Comparison of ENCODE assay signal across 18 cellular contexts in genomic region chr17:43319293-43320124, GRCh38.
A peak's percentile ranks its signal among the peaks of the same experiment; 100 is the strongest.
DNase-seq lines count a peak whose midpoint lies in the region; ATAC-seq and TF ChIP-seq lines count a peak whose summit lies in the region.
"Had no signal": no experiment of that assay in that cellular context is flagged by ENCODE, and none has a peak within 500 bp of the region (broad histone marks: within the 10 kb centered on the region; RNA-seq: fewer than 3 reads in every experiment).

No MANE protein-coding gene starts in this region.

- POLR2A ChIA-PET in OCI-LY7 (lab: Charles Lee), result interaction anchor here (0.6 to 0.7 kb wide), 3 partner anchors 10 to 101 kb away, joined by 3 to 4 read pairs (median 3); no protein-coding TSS in a partner anchor

- H3K9me2 ChIP-seq in OCI-LY7 (ENCODE audit: insufficient read depth, low read length), result no peaks in the 10 kb centered on the region

- H3K4me3 ChIP-seq in DND-41 (ENCODE audit: low read depth in 1 of 2, low read length in 2 of 2) (no peak overlapping the region), OCI-LY7 (ENCODE audit: low read depth, low read length, poor library complexity, severe bottlenecking) (no peak overlapping the region), neuronal stem cell (ENCODE audit: low read length in 2 of 2) (no peak overlapping the region)

- TF ChIP-seq CTCF in DND-41 (IDR thresholded peaks at IDR 0.05; ENCODE audit: borderline replicate concordance, extremely low read depth, low read length, poor library complexity, severe bottlenecking) (no peak), OCI-LY7 (conservative IDR thresholded peaks at IDR 0.05; ENCODE audit: low read length) (no peak)

- H2AFZ ChIP-seq in DND-41 (ENCODE audit: low read depth, low read length), result no peak overlapping the region
- no peak overlapping the region for H2AFZ ChIP-seq in OCI-LY7 (ENCODE audit: low read length)
- H2AFZ ChIP-seq in neuronal stem cell (ENCODE audit: low read length), result no peak overlapping the region

- H3K36me3 ChIP-seq in DND-41 (ENCODE audit: insufficient read depth, low read length) (peaks cover 6% of the 10 kb centered on the region), OCI-LY7 (ENCODE audit: insufficient read depth, low read length) (no peaks in the 10 kb centered on the region), neuronal stem cell (replicated peaks in 1 of 2; ENCODE audit: control insufficient read depth in 2 of 2, insufficient read depth in 2 of 2, low read length in 2 of 2) (no peaks in the 10 kb centered on the region)

- H3K9me3 Mint-ChIP-seq in activated CD4-positive, alpha-beta T cell treated with anti-CD3 and anti-CD28 coated beads, Interleukin-2, amount 10 ng/mL, durations not matched to agents 24 days and 14 days, result no peaks in the 10 kb centered on the region

- intact Hi-C loops in activated CD4-positive, alpha-beta T cell treated with anti-CD3 and anti-CD28 coated beads, Interleukin-2, amount 10 ng/mL, durations not matched to agents 24 days and 14 days (cut with micrococcal nuclease), result loop anchor here (10.0 kb wide), 2 partner anchors 295 to 485 kb away; partner anchors contain the start of genes PSME3, RND2 and VAT1
- intact Hi-C loops in OCI-LY7 (cut with micrococcal nuclease; ENCODE audit: unreplicated experiment), result no loop called here

- no peak overlapping the region for H2AK5ac ChIP-seq in neuronal stem cell (ENCODE audit: low read depth, low read length)

- H3K27ac ChIP-seq in DND-41 (ENCODE audit: low read length), result no peak overlapping the region
- H3K27ac ChIP-seq in OCI-LY7 (ENCODE audit: low read depth, low read length, poor library complexity, severe bottlenecking), result no peak overlapping the region
- no peak overlapping the region for H3K27ac ChIP-seq in neuronal stem cell (replicated peaks; ENCODE audit: low read length)
- H3K27ac ChIP-seq: 22Rv1 had no signal

- H3K4me3 Mint-ChIP-seq in activated CD4-positive, alpha-beta T cell treated with anti-CD3 and anti-CD28 coated beads, Interleukin-2, amount 10 ng/mL, durations not matched to agents 24 days and 14 days, result no peak overlapping the region
- H3K4me3 Mint-ChIP-seq: B cell; CD4-positive, CD25-positive, alpha-beta regulatory T cell had no signal

- no peaks in the 10 kb centered on the region for H3K27me3 Mint-ChIP-seq in activated CD4-positive, alpha-beta T cell treated with anti-CD3 and anti-CD28 coated beads, Interleukin-2, amount 10 ng/mL, durations not matched to agents 24 days and 14 days
- H3K27me3 Mint-ChIP-seq: B cell; CD4-positive, CD25-positive, alpha-beta regulatory T cell; CD8-positive, alpha-beta memory T cell had no signal

- no peak overlapping the region for H3K18ac ChIP-seq in neuronal stem cell (ENCODE audit: low read length)

- H2BK12ac ChIP-seq in neuronal stem cell (ENCODE audit: low read length), result no peak overlapping the region

- peak overlapping the region; percentile 81 for H2BK120ac ChIP-seq in neuronal stem cell (ENCODE audit: low read depth, low read length)

- H2BK15ac ChIP-seq in neuronal stem cell (ENCODE audit: low read length), result no peak overlapping the region

- H4K91ac ChIP-seq in neuronal stem cell (ENCODE audit: low read depth, low read length, poor library complexity), result no peak overlapping the region

- H3K14ac ChIP-seq in neuronal stem cell (ENCODE audit: low read length), result no peak overlapping the region

- peaks cover 13% of the 10 kb centered on the region for H3K9me3 ChIP-seq in DND-41 (ENCODE audit: insufficient read depth, low read length, severe bottlenecking)
- peaks cover 12% of the 10 kb centered on the region for H3K9me3 ChIP-seq in OCI-LY7 (ENCODE audit: low read length)
- H3K9me3 ChIP-seq in neuronal stem cell (replicated peaks in 1 of 2; ENCODE audit: control insufficient read depth in 2 of 2, insufficient read depth in 1 of 2, low read depth in 1 of 2, low read length in 2 of 2), result peaks cover 6% of the 10 kb centered on the region in 2 donors

- DNase-seq in activated CD4-positive, alpha-beta T cell treated with anti-CD3 and anti-CD28 coated beads, Interleukin-2, amount 10 ng/mL, durations not matched to agents 24 days and 14 days, result peak; percentile 54
- DNase-seq in activated CD4-positive, alpha-beta T cell treated with anti-CD3 and anti-CD28 coated beads for 4 hours, result no peak
- DNase-seq in DND-41, result peak; percentile 30
- peak; percentile 29 for DNase-seq in OCI-LY7 (ENCODE audit: low spot score)
- no peak for DNase-seq in neuronal stem cell (ENCODE audit: low spot score)
- DNase-seq in activated T-cell treated with anti-CD3 and anti-CD28 coated beads, Interleukin-2, amount 50 U/mL, for 1 hour, result no peak
- no peak for DNase-seq in stimulated activated CD4-positive, alpha-beta T cell treated with anti-CD3 and anti-CD28 coated beads, Interleukin-4, amount 100 ng/mL, for 1 hour
- no peak for DNase-seq in SIG-M5 (lab: John Stamatoyannopoulos, UW)
- DNase-seq: C1 segment of cervical spinal cord; CD4-positive, CD25-positive, alpha-beta regulatory T cell; CD8-positive, alpha-beta memory T cell; COR-L47; GDM1; GOT3; H7 had no signal

- no peak overlapping the region for H2BK5ac ChIP-seq in neuronal stem cell (ENCODE audit: low read length)

- no peaks in the 10 kb centered on the region for H3K79me1 ChIP-seq in neuronal stem cell (ENCODE audit: low read depth, low read length)

- CTCF ChIA-PET in OCI-LY7 (lab: Charles Lee; ENCODE audit: unreplicated experiment), result interaction anchor here (0.6 kb wide), 1 partner anchor 251 kb away, joined by 3 read pairs; no protein-coding TSS in a partner anchor

- H3K4ac ChIP-seq in neuronal stem cell (ENCODE audit: low read length), result no peak overlapping the region

- H4K8ac ChIP-seq in neuronal stem cell (ENCODE audit: low read depth, low read length), result no peak overlapping the region

- H3K9ac ChIP-seq in DND-41 (ENCODE audit: low read depth, low read length) (no peak overlapping the region), neuronal stem cell (ENCODE audit: low read depth, low read length, poor library complexity) (no peak overlapping the region)

- no peak overlapping the region for H3K23ac ChIP-seq in neuronal stem cell (ENCODE audit: low read depth, low read length, poor library complexity)

- H4K20me1 ChIP-seq in DND-41 (ENCODE audit: insufficient read depth, low read length) (no peaks in the 10 kb centered on the region), OCI-LY7 (ENCODE audit: insufficient read depth, low read length) (no peaks in the 10 kb centered on the region)

- ATAC-seq in DND-41 (ENCODE audit: insufficient read depth, low read depth), result no peak
- ATAC-seq: HCT116 had no signal

- H3K79me2 ChIP-seq in DND-41 (ENCODE audit: insufficient read depth, low read length) (no peaks in the 10 kb centered on the region), OCI-LY7 (ENCODE audit: insufficient read depth, low read depth, low read length) (no peaks in the 10 kb centered on the region)

- BruUV-seq in OCI-LY7 (replicated peaks; lab: Mats Ljungman, UMichigan), result no TSS peak

- peaks cover 10% of the 10 kb centered on the region for H3K36me3 Mint-ChIP-seq in activated CD4-positive, alpha-beta T cell treated with anti-CD3 and anti-CD28 coated beads, Interleukin-2, amount 10 ng/mL, durations not matched to agents 24 days and 14 days (ENCODE audit: low read depth)
- H3K36me3 Mint-ChIP-seq: CD4-positive, CD25-positive, alpha-beta regulatory T cell; CD8-positive, alpha-beta memory T cell had no signal

- H3K27ac Mint-ChIP-seq in activated CD4-positive, alpha-beta T cell treated with anti-CD3 and anti-CD28 coated beads, Interleukin-2, amount 10 ng/mL, durations not matched to agents 24 days and 14 days, result no peak overlapping the region
- H3K27ac Mint-ChIP-seq: B cell; CD4-positive, CD25-positive, alpha-beta regulatory T cell; CD8-positive, alpha-beta memory T cell had no signal

- no peak overlapping the region for H3K4me2 ChIP-seq in DND-41 (ENCODE audit: insufficient read depth, low read length)
- H3K4me2 ChIP-seq in OCI-LY7 (ENCODE audit: low read length), result no peak overlapping the region
- H3K4me2 ChIP-seq in neuronal stem cell (ENCODE audit: insufficient read depth, low read length, poor library complexity, severe bottlenecking), result no peak overlapping the region

- H3K4me1 Mint-ChIP-seq in activated CD4-positive, alpha-beta T cell treated with anti-CD3 and anti-CD28 coated beads, Interleukin-2, amount 10 ng/mL, durations not matched to agents 24 days and 14 days, result peaks cover 17% of the 10 kb centered on the region

- H3K4me1 ChIP-seq in DND-41 (ENCODE audit: insufficient read depth, low read length) (no peaks in the 10 kb centered on the region), OCI-LY7 (ENCODE audit: insufficient read depth, low read length, poor library complexity, severe bottlenecking) (peaks cover 6% of the 10 kb centered on the region), neuronal stem cell (ENCODE audit: control insufficient read depth in 2 of 2, insufficient read depth in 1 of 2, low read depth in 1 of 2, low read length in 2 of 2) (no peaks in the 10 kb centered on the region)

- H3K27me3 ChIP-seq in DND-41 (ENCODE audit: insufficient read depth, low read length, poor library complexity) (no peaks in the 10 kb centered on the region), neuronal stem cell (ENCODE audit: control insufficient read depth in 3 of 3, insufficient read depth in 3 of 3, low read depth in 1 of 3, low read length in 3 of 3) (no peaks in the 10 kb centered on the region)

- WGBS in neuronal stem cell (ENCODE audit: extremely low coverage in 2 of 2, insufficient read length in 2 of 2, insufficient replicate concordance in 1 of 2), 2 donors, result no CpG with 5 or more reads among the region's 4 CpGs

Comparison
In these comparisons a context has a peak if more than half of its experiments do, and no peak if none do; other contexts are left out.
1. DNase-seq: peak in activated CD4-positive, alpha-beta T cell treated with anti-CD3 and anti-CD28 coated beads, Interleukin-2, amount 10 ng/mL, durations not matched to agents 24 days and 14 days (single experiment), DND-41 (single experiment) and OCI-LY7 (single experiment); none in activated CD4-positive, alpha-beta T cell treated with anti-CD3 and anti-CD28 coated beads for 4 hours (0 of 2), neuronal stem cell (single experiment), activated T-cell treated with anti-CD3 and anti-CD28 coated beads, Interleukin-2, amount 50 U/mL, for 1 hour (single experiment), stimulated activated CD4-positive, alpha-beta T cell treated with anti-CD3 and anti-CD28 coated beads, Interleukin-4, amount 100 ng/mL, for 1 hour (single experiment) and SIG-M5 (single experiment).